Comparison of ENCODE assay signal across 8 cellular contexts in the genomic region with DNA sequence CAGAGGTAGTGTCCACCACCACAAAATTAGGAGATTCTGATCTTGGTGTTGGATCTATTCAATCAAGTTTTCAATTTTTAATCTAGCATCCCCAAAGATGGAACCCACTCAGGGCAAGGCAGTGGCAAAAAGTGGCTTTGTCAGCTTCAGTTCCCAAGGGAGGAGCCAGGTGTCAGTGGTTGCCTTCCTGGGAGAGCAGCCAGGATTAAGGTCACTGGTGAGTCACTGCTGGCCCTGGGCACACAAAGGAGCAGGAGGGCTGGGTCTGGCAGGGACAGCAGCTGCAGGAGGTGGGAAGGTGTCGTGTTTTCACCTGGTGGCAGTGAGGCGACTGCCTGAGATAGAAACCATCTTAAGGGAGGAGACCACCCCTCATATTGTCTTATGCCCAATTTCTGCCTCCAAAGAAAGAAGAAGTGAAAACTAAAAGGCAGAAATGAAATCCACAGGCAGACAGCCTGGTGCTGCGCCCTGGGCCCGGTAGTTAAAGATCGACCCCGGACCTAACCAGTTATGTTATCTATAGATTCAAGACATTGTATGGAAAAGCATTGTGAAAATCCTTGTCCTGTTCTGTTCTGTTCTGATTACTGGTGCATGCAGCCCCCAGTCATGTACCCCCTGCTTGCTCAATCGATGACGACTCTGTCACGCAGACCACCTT. TPM values are rescaled to one million over a fixed set of nuclear protein-coding genes. Genes with fewer than 3 reads are reported as not detected.
DNase-seq lines count a peak whose midpoint lies in the region; ATAC-seq, FAIRE-seq and TF ChIP-seq lines count a peak whose summit lies in the region.

No MANE protein-coding gene starts in this region.

- H3K27me3 ChIP-seq in bronchial epithelial cell (ENCODE audit: control insufficient read depth, insufficient read depth, low read length), result no peaks in the 10 kb centered on the region

- H3K4me3 ChIP-seq in bronchial epithelial cell (ENCODE audit: low read depth, low read length), result no peak overlapping the region

- FAIRE-seq in GM12891 (lab: Jason Lieb, UNC) (no peak), bronchial epithelial cell (lab: Jason Lieb, UNC) (no peak)

- ATAC-seq in GM18858 (IDR thresholded peaks at IDR 0.05; ENCODE audit: unreplicated experiment) (no peak), HG03442 (IDR thresholded peaks at IDR 0.05; ENCODE audit: unreplicated experiment) (no peak)
- ATAC-seq in activated CD4-positive, CD25-positive, alpha-beta regulatory T cell treated with anti-CD3 and anti-CD28 coated beads, Interleukin-2, amount 50 U/mL, for 24 hours, result no peak

- TF ChIP-seq CTCF in bronchial epithelial cell (IDR thresholded peaks at IDR 0.05; ENCODE audit: insufficient read depth, low read length, severe bottlenecking), result peak; percentile 57

- DNase-seq in GM12891 (ENCODE audit: insufficient read length, low spot score) (no peak), NCI-H226 (peak; percentile 27), bronchial epithelial cell (ENCODE audit: low read depth) (peak; percentile 78), myocyte (ENCODE audit: low read depth) (peak; percentile 93)
- DNase-seq in effector CD4-positive, alpha-beta T cell, result no peak

- H3K36me3 ChIP-seq in bronchial epithelial cell (ENCODE audit: control insufficient read depth, insufficient read depth, low read length), result no peaks in the 10 kb centered on the region

- no peak for TF ChIP-seq POLR2A in GM12891 (IDR thresholded peaks at IDR 0.05; ENCODE audit: low read depth, low read length)

TF ChIP-seq in GM12891, 5 proteins besides CTCF, POLR2A, EP300 and RAD21:
- no peak for TF ChIP-seq TAF1 (IDR thresholded peaks at IDR 0.05; ENCODE audit: low read depth, low read length)
- TF ChIP-seq POU2F2 (IDR thresholded peaks at IDR 0.05; ENCODE audit: low read depth, low read length), result no peak
- peak; percentile 48; the same call in 1 of the 2 replicates for TF ChIP-seq SPI1 (IDR thresholded peaks at IDR 0.05; ENCODE audit: low read depth, low read length)

RNA-seq across cellular contexts. Expression of a gene that starts 5.9 kb away (rescaled TPM):
- 0.69 TPM for polyA plus RNA-seq in GM12891 (2012; ENCODE audit: low read depth, missing spikeins)
- total RNA-seq in bronchial epithelial cell, result 4.7 and 5.6 TPM in 2 replicates
- 4.5 and 6.6 TPM in 2 replicates for total RNA-seq in myocyte
- 3.7 TPM for polyA plus RNA-seq in myocyte (2012)

Comparison
In these comparisons a context has a peak if more than half of its experiments do, and no peak if none do; other contexts are left out.
1. DNase-seq: peak in NCI-H226 (single experiment), bronchial epithelial cell (single experiment) and myocyte (single experiment); none in GM12891 (single experiment) and effector CD4-positive, alpha-beta T cell (single experiment).